Comparison of ENCODE assay signal across 13 cellular contexts in the genomic region with DNA sequence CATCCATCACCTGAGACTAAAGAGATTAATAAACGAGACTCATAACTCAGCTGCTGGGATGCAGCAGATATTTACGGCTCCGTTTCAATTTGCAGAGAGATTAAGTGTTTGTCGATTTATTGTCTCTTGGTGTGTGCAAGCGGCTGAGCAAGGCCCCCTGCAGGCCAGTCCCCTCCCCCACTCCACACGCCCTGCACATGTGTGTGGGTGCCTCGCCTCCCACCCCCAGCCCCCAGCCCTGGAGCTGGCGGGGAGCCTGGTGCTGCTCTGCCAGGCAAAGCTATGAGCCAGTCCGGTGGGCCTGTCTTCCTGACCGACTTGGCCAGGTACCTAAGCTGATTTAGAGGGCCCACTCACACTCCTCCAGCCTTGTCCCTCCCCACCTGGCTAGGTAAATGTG.
DNase-seq lines count a peak whose midpoint lies in the region; ATAC-seq and TF ChIP-seq lines count a peak whose summit lies in the region.
"Had no signal": no experiment of that assay in that cellular context is flagged by ENCODE, and none has a peak within 500 bp of the region (broad histone marks: within the 10 kb centered on the region; RNA-seq: fewer than 3 reads in every experiment).

No MANE protein-coding gene starts in this region.

- H3K4me3 ChIP-seq in gastrocnemius medialis, result no peak overlapping the region

- peaks cover 36% of the 10 kb centered on the region for H3K27me3 Mint-ChIP-seq in nephron progenitor cell (ENCODE audit: low read depth, poor library complexity)

- H3K27me3 ChIP-seq in gastrocnemius medialis, result peaks cover 6 to 15% (median 12%) of the 10 kb centered on the region in 3 donors

- H3K4me1 ChIP-seq in gastrocnemius medialis, result no peaks in the 10 kb centered on the region

- H3K27ac Mint-ChIP-seq in nephron progenitor cell, result no peak overlapping the region
- H3K27ac Mint-ChIP-seq: CD4-positive, CD25-positive, alpha-beta regulatory T cell had no signal

- intact Hi-C loops in gastrocnemius medialis (cut with DNase I; ENCODE audit: low total_unique reads), result no loop called here

- H3K4me3 Mint-ChIP-seq in nephron progenitor cell, result peak overlapping the region; percentile 69
- H3K4me3 Mint-ChIP-seq: CD4-positive, CD25-positive, alpha-beta regulatory T cell had no signal

- in situ Hi-C loops in gastrocnemius medialis (cut with MboI; ENCODE audit: low sequenced_read_pairs in 4 of 4), result loop anchor here in 2 of 4 donors (10.0 to 25.0 kb wide), 2 partner anchors 170 to 342 kb away; partner anchors contain the start of gene ISLR2 (in 1 of the 2)

- no peaks in the 10 kb centered on the region for H3K9me3 ChIP-seq in gastrocnemius medialis

- H3K27ac ChIP-seq in gastrocnemius medialis, result no peak overlapping the region
- H3K27ac ChIP-seq: RWPE1 had no signal

- TF ChIP-seq CTCF in nephron progenitor cell (IDR thresholded peaks at IDR 0.05) (no peak), gastrocnemius medialis (IDR thresholded peaks at IDR 0.05 in 4 of 5, conservative IDR thresholded peaks at IDR 0.05 in 1 of 5) (no peak)

- no peaks in the 10 kb centered on the region for H3K36me3 Mint-ChIP-seq in nephron progenitor cell (ENCODE audit: low read depth)
- H3K36me3 Mint-ChIP-seq: CD4-positive, CD25-positive, alpha-beta regulatory T cell had no signal

- H3K4me1 Mint-ChIP-seq in nephron progenitor cell, result peaks cover 88% of the 10 kb centered on the region

- no peak for TF ChIP-seq POLR2A in gastrocnemius medialis (IDR thresholded peaks at IDR 0.05)

- DNase-seq in COLO668 (lab: John Stamatoyannopoulos, UW; ENCODE audit: unreplicated experiment) (peak; percentile 3), NCI-H1417 (lab: John Stamatoyannopoulos, UW) (peak; percentile 13 to 93 (median 80)), NCI-H69 (lab: John Stamatoyannopoulos, UW) (peak; percentile 42), nephron progenitor cell (no peak), gastrocnemius medialis (no peak)
- DNase-seq: CD4-positive, CD25-positive, alpha-beta regulatory T cell; DMS53; NCI-H1436 treated with DMSO at 0.1 percent for 48 hours; NCI-H446; NK-92 treated with Interleukin-12 subunit alpha and Interleukin-12 subunit beta, amount 100 ng/mL, for 24 hours had no signal

- ATAC-seq in gastrocnemius medialis (no peak), HG02759 (IDR thresholded peaks at IDR 0.05; ENCODE audit: unreplicated experiment) (no peak), GM18502 (IDR thresholded peaks at IDR 0.05; ENCODE audit: poor library complexity, unreplicated experiment) (no peak)

- H3K9me3 Mint-ChIP-seq in nephron progenitor cell, result no peaks in the 10 kb centered on the region
- H3K9me3 Mint-ChIP-seq: CD4-positive, CD25-positive, alpha-beta regulatory T cell had no signal

- H3K36me3 ChIP-seq in gastrocnemius medialis, result no peaks in the 10 kb centered on the region

Comparison
In these comparisons a context has a peak if more than half of its experiments do, and no peak if none do; other contexts are left out.
1. DNase-seq: peak in COLO668 (single experiment), NCI-H1417 (3 of 3) and NCI-H69 (single experiment); none in nephron progenitor cell (single experiment) and gastrocnemius medialis (0 of 2).